In the genomic region with DNA sequence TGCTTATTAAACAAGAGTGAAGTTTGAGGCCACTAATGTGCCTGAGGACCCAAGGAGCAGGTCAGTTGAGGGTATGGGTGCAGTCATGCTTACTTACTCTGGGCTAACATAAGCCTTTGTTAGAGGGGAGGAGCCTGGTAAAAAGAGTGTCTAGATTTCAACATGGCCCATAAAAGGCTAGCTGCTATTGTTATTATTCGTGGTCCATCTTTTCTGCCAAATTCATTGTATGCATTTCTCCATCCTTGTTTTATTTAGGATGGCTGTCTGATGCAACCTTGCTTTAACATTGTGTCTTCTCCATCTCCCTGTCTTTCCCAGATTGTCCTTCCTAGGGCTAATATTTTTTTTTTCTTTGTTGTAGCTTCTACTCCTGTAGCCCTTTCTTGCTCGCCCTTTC, we compare ENCODE assay signal across 24 cellular contexts. TPM values are rescaled to one million over a fixed set of nuclear protein-coding genes. Genes with fewer than 3 reads are reported as not detected.
"Had no signal": no experiment of that assay in that cellular context is flagged by ENCODE, and none has a peak within 500 bp of the region (broad histone marks: within the 10 kb centered on the region; RNA-seq: fewer than 3 reads in every experiment).

No MANE protein-coding gene starts in this region.

- H3K9ac ChIP-seq: neural progenitor cell had no signal

- H3K9me3 ChIP-seq: lower lobe of right lung, upper lobe of left lung had no signal

- ATAC-seq: activated CD8-positive, alpha-beta memory T cell treated with anti-CD3 and anti-CD28 coated beads, Interleukin-2, amount 10 ng/mL, durations not matched to agents 7 days and 5 days; activated naive CD8-positive, alpha-beta T cell treated with anti-CD3 and anti-CD28 coated beads, Interleukin-2, amount 50 U/mL, for 24 hours; left lobe of liver; lower lobe of right lung; naive thymus-derived CD4-positive, alpha-beta T cell; T-helper 17 cell had no signal

- H3K4me1 ChIP-seq: neural progenitor cell had no signal

- H3K27me3 Mint-ChIP-seq: activated B cell treated with CpG ODN at 0.5 μM for 24 hours; activated CD4-positive, alpha-beta memory T cell treated with anti-CD3 and anti-CD28 coated beads, Interleukin-2, amount 10 ng/mL, durations not matched to agents 7 days and 5 days; activated CD8-positive, alpha-beta memory T cell treated with anti-CD3 and anti-CD28 coated beads, Interleukin-2, amount 10 ng/mL, durations not matched to agents 7 days and 5 days; activated naive CD8-positive, alpha-beta T cell treated with anti-CD3 and anti-CD28 coated beads, Interleukin-2, amount 50 U/mL, for 24 hours; dendritic cell treated with granulocyte-macrophage colony-stimulating factor and Interleukin-4, amounts not matched to agents 40 ng/mL and 50 ng/mL, for 4 days; T-helper 17 cell had no signal

- H3K4me2 ChIP-seq: hepatocyte, neural progenitor cell had no signal

- H3K4me3 ChIP-seq: hepatocyte, lower lobe of right lung, neural progenitor cell, upper lobe of left lung had no signal

- H2AFZ ChIP-seq: hepatocyte, neural progenitor cell had no signal

- H3K36me3 ChIP-seq: lower lobe of right lung, neural progenitor cell had no signal

- H3K27ac Mint-ChIP-seq: activated B cell treated with CpG ODN at 0.5 μM for 24 hours; activated CD4-positive, alpha-beta memory T cell treated with anti-CD3 and anti-CD28 coated beads, Interleukin-2, amount 10 ng/mL, durations not matched to agents 7 days and 5 days; activated CD8-positive, alpha-beta memory T cell treated with anti-CD3 and anti-CD28 coated beads, Interleukin-2, amount 10 ng/mL, durations not matched to agents 7 days and 5 days; activated naive CD8-positive, alpha-beta T cell treated with anti-CD3 and anti-CD28 coated beads, Interleukin-2, amount 50 U/mL, for 24 hours; dendritic cell treated with granulocyte-macrophage colony-stimulating factor and Interleukin-4, amounts not matched to agents 40 ng/mL and 50 ng/mL, for 4 days; immature natural killer cell; naive thymus-derived CD4-positive, alpha-beta T cell; neural progenitor cell; T-helper 17 cell had no signal

- DNase-seq: activated B cell treated with CpG ODN at 0.5 μM for 24 hours; activated CD4-positive, alpha-beta memory T cell treated with anti-CD3 and anti-CD28 coated beads, Interleukin-2, amount 10 ng/mL, durations not matched to agents 7 days and 5 days; activated CD4-positive, alpha-beta T cell treated with anti-CD3 and anti-CD28 coated beads for 48 hours; activated CD8-positive, alpha-beta memory T cell treated with anti-CD3 and anti-CD28 coated beads, Interleukin-2, amount 10 ng/mL, durations not matched to agents 7 days and 5 days; activated gamma-delta T cell; activated naive CD4-positive, alpha-beta T cell treated with anti-CD3 and anti-CD28 coated beads, Interleukin-2, amount 50 U/mL, for 16 hours; activated naive CD8-positive, alpha-beta T cell treated with anti-CD3 and anti-CD28 coated beads, Interleukin-2, amount 50 U/mL, for 24 hours; activated T-cell treated with anti-CD3 and anti-CD28 coated beads for 4 hours; effector CD4-positive, alpha-beta T cell; glutamatergic neuron; immature natural killer cell; lower lobe of right lung; naive thymus-derived CD4-positive, alpha-beta T cell; retina; stimulated activated CD4-positive, alpha-beta T cell treated with anti-CD3 and anti-CD28 coated beads, Interleukin-4, amount 100 ng/mL, for 24 hours; stimulated activated naive CD4-positive, alpha-beta T cell treated with Interleukin-2 at 50 U/mL for 16 hours; T-helper 17 cell; upper lobe of left lung had no signal

- H3K4me3 Mint-ChIP-seq: activated B cell treated with CpG ODN at 0.5 μM for 24 hours; activated CD4-positive, alpha-beta memory T cell treated with anti-CD3 and anti-CD28 coated beads, Interleukin-2, amount 10 ng/mL, durations not matched to agents 7 days and 5 days; activated CD8-positive, alpha-beta memory T cell treated with anti-CD3 and anti-CD28 coated beads, Interleukin-2, amount 10 ng/mL, durations not matched to agents 7 days and 5 days; activated naive CD8-positive, alpha-beta T cell treated with anti-CD3 and anti-CD28 coated beads, Interleukin-2, amount 50 U/mL, for 24 hours; dendritic cell treated with granulocyte-macrophage colony-stimulating factor and Interleukin-4, amounts not matched to agents 40 ng/mL and 50 ng/mL, for 4 days; immature natural killer cell; naive thymus-derived CD4-positive, alpha-beta T cell; neural progenitor cell; T-helper 17 cell had no signal

- H3K27ac ChIP-seq: hepatocyte, lower lobe of right lung, neural progenitor cell, upper lobe of left lung had no signal

- FAIRE-seq: endometrium, frontal cortex had no signal

- H3K4me1 Mint-ChIP-seq: activated B cell treated with CpG ODN at 0.5 μM for 24 hours; activated CD4-positive, alpha-beta memory T cell treated with anti-CD3 and anti-CD28 coated beads, Interleukin-2, amount 10 ng/mL, durations not matched to agents 7 days and 5 days; activated CD8-positive, alpha-beta memory T cell treated with anti-CD3 and anti-CD28 coated beads, Interleukin-2, amount 10 ng/mL, durations not matched to agents 7 days and 5 days; activated naive CD8-positive, alpha-beta T cell treated with anti-CD3 and anti-CD28 coated beads, Interleukin-2, amount 50 U/mL, for 24 hours; immature natural killer cell; naive thymus-derived CD4-positive, alpha-beta T cell; T-helper 17 cell had no signal

- H3K36me3 Mint-ChIP-seq: activated CD8-positive, alpha-beta memory T cell treated with anti-CD3 and anti-CD28 coated beads, Interleukin-2, amount 10 ng/mL, durations not matched to agents 7 days and 5 days; immature natural killer cell had no signal

- H3K27me3 ChIP-seq: hepatocyte, neural progenitor cell, upper lobe of left lung had no signal

- H3K9me3 Mint-ChIP-seq: activated B cell treated with CpG ODN at 0.5 μM for 24 hours; activated naive CD8-positive, alpha-beta T cell treated with anti-CD3 and anti-CD28 coated beads, Interleukin-2, amount 50 U/mL, for 24 hours; dendritic cell treated with granulocyte-macrophage colony-stimulating factor and Interleukin-4, amounts not matched to agents 40 ng/mL and 50 ng/mL, for 4 days; naive thymus-derived CD4-positive, alpha-beta T cell; neural progenitor cell had no signal

RNA-seq across cellular contexts. Expression of a gene that starts 12.5 kb away (rescaled TPM):
- polyA plus RNA-seq: immature natural killer cell had no signal
